In genomic region chr1:63698001-63698838, GRCh38 we compare ENCODE assay signal across 11 cellular contexts.
DNase-seq lines count a peak whose midpoint lies in the region; ATAC-seq, FAIRE-seq and TF ChIP-seq lines count a peak whose summit lies in the region.
"Had no signal": no experiment of that assay in that cellular context is flagged by ENCODE, and none has a peak within 500 bp of the region (broad histone marks: within the 10 kb centered on the region; RNA-seq: fewer than 3 reads in every experiment).

No MANE protein-coding gene starts in this region.

- WGBS in right lobe of liver (ENCODE audit: insufficient coverage, low coverage, low lambda C conversion rate, missing lambda C conversion rate): 87% methylated on average over 12 of the region's 13 CpGs

- in situ Hi-C loops in gastrocnemius medialis (cut with MboI; ENCODE audit: low sequenced_read_pairs in 4 of 4): loop anchor here (5.0 to 25.0 kb wide), 5 partner anchors 437 to 547 kb away; no protein-coding TSS in a partner anchor

- no peaks in the 10 kb centered on the region for H3K27me3 ChIP-seq in layer of hippocampus (ENCODE audit: control insufficient read depth, insufficient read depth, low read length)
- H3K27me3 ChIP-seq in gastrocnemius medialis: no peaks in the 10 kb centered on the region
- H3K27me3 ChIP-seq in right lobe of liver: no peaks in the 10 kb centered on the region

- TF ChIP-seq CTCF in coronary artery (IDR thresholded peaks at IDR 0.05): no peak
- no peak for TF ChIP-seq CTCF in gastrocnemius medialis (IDR thresholded peaks at IDR 0.05 in 4 of 5, conservative IDR thresholded peaks at IDR 0.05 in 1 of 5)
- no peak for TF ChIP-seq CTCF in right lobe of liver (IDR thresholded peaks at IDR 0.05)

- H3K9me3 ChIP-seq in gastrocnemius medialis (no peaks in the 10 kb centered on the region), right lobe of liver (no peaks in the 10 kb centered on the region)

- no peak for FAIRE-seq in H54 (lab: Jason Lieb, UNC)

- peak overlapping the region; percentile 80 to 96 for H3K27ac ChIP-seq in coronary artery
- peak overlapping the region; percentile 68 for H3K27ac ChIP-seq in layer of hippocampus (ENCODE audit: low read depth, low read length)
- peak overlapping the region in 3 of 4 donors; percentile 5 to 22 (median 20) for H3K27ac ChIP-seq in gastrocnemius medialis
- H3K27ac ChIP-seq in right lobe of liver: no peak overlapping the region

- intact Hi-C loops in gastrocnemius medialis (cut with DNase I; ENCODE audit: low total_unique reads) (no loop called here), right lobe of liver (cut with DNase I) (loop anchor here in 1 of 2 donors (10.0 kb wide), 2 partner anchors 437 to 547 kb away; no protein-coding TSS in a partner anchor)

- ATAC-seq in gastrocnemius medialis: no peak
- ATAC-seq in GM21526 (IDR thresholded peaks at IDR 0.05; ENCODE audit: low FRiP score, unreplicated experiment): no peak
- ATAC-seq in right lobe of liver: no peak

- DNase-seq in COLO829 (ENCODE audit: low spot score) (peak; percentile 85), coronary artery (ENCODE audit: low spot score) (peak; percentile 91), gastrocnemius medialis (no peak), NCI-H526 treated with DMSO at 0.1 percent for 48 hours (lab: John Stamatoyannopoulos, UW) (no peak), right lobe of liver (no peak), H54 (ENCODE audit: insufficient read length, low spot score) (no peak)
- DNase-seq: activated gamma-delta T cell treated with Interleukin-2 at 50 U/mL for 16 hours, cerebellar nuclear complex, NCI-H526 had no signal

- peaks cover 0 to 9% of the 10 kb centered on the region in 2 donors for H3K4me1 ChIP-seq in gastrocnemius medialis
- no peaks in the 10 kb centered on the region for H3K4me1 ChIP-seq in right lobe of liver

- H3K36me3 ChIP-seq in gastrocnemius medialis (no peaks in the 10 kb centered on the region), right lobe of liver (no peaks in the 10 kb centered on the region)

- H3K4me3 ChIP-seq in coronary artery (no peak overlapping the region), gastrocnemius medialis (no peak overlapping the region), right lobe of liver (no peak overlapping the region)

- no peak for TF ChIP-seq POLR2A in gastrocnemius medialis (IDR thresholded peaks at IDR 0.05)
- TF ChIP-seq POLR2A in right lobe of liver (IDR thresholded peaks at IDR 0.05): no peak
- no peak for TF ChIP-seq POLR2A in H54 (IDR thresholded peaks at IDR 0.05; ENCODE audit: low read depth, low read length)

Comparison
In these comparisons a context has a peak if more than half of its experiments do, and no peak if none do; other contexts are left out.
1. DNase-seq: peak in COLO829 (single experiment) and coronary artery (single experiment); none in gastrocnemius medialis (0 of 2), NCI-H526 treated with DMSO at 0.1 percent for 48 hours (single experiment), right lobe of liver (0 of 3) and H54 (single experiment).
2. H3K27ac ChIP-seq: peak in coronary artery (2 of 2), layer of hippocampus (single experiment) and gastrocnemius medialis (3 of 4); none in right lobe of liver (0 of 3).